Comparison of ENCODE assay signal across 8 cellular contexts in genomic region chr6:108168501-108168979, GRCh38. TPM values are rescaled to one million over a fixed set of nuclear protein-coding genes. Genes with fewer than 3 reads are reported as not detected.
A peak's percentile ranks its signal among the peaks of the same experiment; 100 is the strongest.
DNase-seq lines count a peak whose midpoint lies in the region; ATAC-seq and TF ChIP-seq lines count a peak whose summit lies in the region.

No MANE protein-coding gene starts in this region.

- ATAC-seq in SK-N-SH treated with all-trans-retinoic acid at 6 μM for 48 hours, result peak; percentile 25
- peak; percentile 51 to 57 for ATAC-seq in left cardiac atrium
- no peak for ATAC-seq in GM21619 (IDR thresholded peaks at IDR 0.05; ENCODE audit: unreplicated experiment)
- no peak for ATAC-seq in HG03135 (IDR thresholded peaks at IDR 0.05; ENCODE audit: unreplicated experiment)
- no peak for ATAC-seq in PC-3

- H2AFZ ChIP-seq in PC-3 (ENCODE audit: low read length), result no peak overlapping the region

- no peak overlapping the region for H3K27ac ChIP-seq in PC-3 (ENCODE audit: low read length)

- H3K36me3 ChIP-seq in PC-3 (ENCODE audit: low read depth, low read length), result no peaks in the 10 kb centered on the region

- TF ChIP-seq CTCF in GM10266 (IDR thresholded peaks at IDR 0.05; ENCODE audit: control insufficient read depth, insufficient read depth, low read depth, missing control alignments) (peak; percentile 39), PC-3 (conservative IDR thresholded peaks at IDR 0.05; ENCODE audit: low read depth, low read length) (no peak)

- POLR2A ChIA-PET in PC-3 (lab: Charles Lee; ENCODE audit: unreplicated experiment), result no interaction called here

- no peaks in the 10 kb centered on the region for H4K20me1 ChIP-seq in PC-3 (ENCODE audit: low read length)

- BruUV-seq in PC-3 (replicated peaks; lab: Mats Ljungman, UMichigan), result no TSS peak

- CTCF ChIA-PET in PC-3 (lab: Charles Lee), result no interaction called here

- peak; percentile 79 for DNase-seq in GM10266 (ENCODE audit: extremely low spot score)
- DNase-seq in left cardiac atrium, result no peak
- DNase-seq in retina, result peak; percentile 95
- DNase-seq in PC-3, result no peak
- no peak for DNase-seq in NCI-H1105 treated with DMSO at 0.1 percent for 48 hours (lab: John Stamatoyannopoulos, UW)

- no peaks in the 10 kb centered on the region for H3K27me3 ChIP-seq in PC-3 (ENCODE audit: low read length)

- no peak overlapping the region for H3K9ac ChIP-seq in PC-3 (ENCODE audit: low read length)

- no peaks in the 10 kb centered on the region for H3K79me2 ChIP-seq in PC-3 (ENCODE audit: low read length)

- H3K4me3 ChIP-seq in PC-3 (ENCODE audit: low read length), result no peak overlapping the region

- no peaks in the 10 kb centered on the region for H3K9me2 ChIP-seq in PC-3 (replicated peaks; ENCODE audit: low read length)

- no peaks in the 10 kb centered on the region for H3K4me1 ChIP-seq in PC-3 (ENCODE audit: insufficient read depth, low read length)

- intact Hi-C loops in left cardiac atrium (cut with DNase I), result no loop called here
- intact Hi-C loops in PC-3 (cut with micrococcal nuclease), result no loop called here

- no peaks in the 10 kb centered on the region for H3K9me3 ChIP-seq in PC-3 (ENCODE audit: low read length)

- H3K4me2 ChIP-seq in PC-3 (ENCODE audit: low read length), result no peak overlapping the region

- H3F3A ChIP-seq in PC-3 (ENCODE audit: low read length, unreplicated experiment), result no peaks in the 10 kb centered on the region

TF ChIP-seq in SK-N-SH treated with all-trans-retinoic acid at 6 μM for 48 hours, 23 proteins besides CTCF, POLR2A, EP300 and RAD21:
- TF ChIP-seq ZC3H10 (CRISPR knock-in tag; IDR thresholded peaks at IDR 0.05) (no peak), PPARA (CRISPR knock-in tag; IDR thresholded peaks at IDR 0.05; ENCODE audit: borderline replicate concordance) (no peak), ZNF8 (CRISPR knock-in tag; IDR thresholded peaks at IDR 0.05) (no peak), GLIS3 (CRISPR knock-in tag; IDR thresholded peaks at IDR 0.05) (no peak), CSDC2 (CRISPR knock-in tag; IDR thresholded peaks at IDR 0.05) (no peak), TOX (CRISPR knock-in tag; IDR thresholded peaks at IDR 0.05; ENCODE audit: borderline replicate concordance) (no peak), ZNF565 (CRISPR knock-in tag; conservative IDR thresholded peaks at IDR 0.05; ENCODE audit: low read depth) (no peak), RARB (CRISPR knock-in tag; IDR thresholded peaks at IDR 0.05) (no peak), BACH2 (CRISPR knock-in tag; IDR thresholded peaks at IDR 0.05; ENCODE audit: borderline replicate concordance) (no peak), ZFP3 (CRISPR knock-in tag; IDR thresholded peaks at IDR 0.05) (no peak), SNAI2 (CRISPR knock-in tag; IDR thresholded peaks at IDR 0.05) (no peak), ESRRG (CRISPR knock-in tag; IDR thresholded peaks at IDR 0.05) (no peak), OSR1 (CRISPR knock-in tag; IDR thresholded peaks at IDR 0.05) (no peak), ISL1 (CRISPR knock-in tag; IDR thresholded peaks at IDR 0.05) (no peak)
- TF ChIP-seq, protein P1, sequence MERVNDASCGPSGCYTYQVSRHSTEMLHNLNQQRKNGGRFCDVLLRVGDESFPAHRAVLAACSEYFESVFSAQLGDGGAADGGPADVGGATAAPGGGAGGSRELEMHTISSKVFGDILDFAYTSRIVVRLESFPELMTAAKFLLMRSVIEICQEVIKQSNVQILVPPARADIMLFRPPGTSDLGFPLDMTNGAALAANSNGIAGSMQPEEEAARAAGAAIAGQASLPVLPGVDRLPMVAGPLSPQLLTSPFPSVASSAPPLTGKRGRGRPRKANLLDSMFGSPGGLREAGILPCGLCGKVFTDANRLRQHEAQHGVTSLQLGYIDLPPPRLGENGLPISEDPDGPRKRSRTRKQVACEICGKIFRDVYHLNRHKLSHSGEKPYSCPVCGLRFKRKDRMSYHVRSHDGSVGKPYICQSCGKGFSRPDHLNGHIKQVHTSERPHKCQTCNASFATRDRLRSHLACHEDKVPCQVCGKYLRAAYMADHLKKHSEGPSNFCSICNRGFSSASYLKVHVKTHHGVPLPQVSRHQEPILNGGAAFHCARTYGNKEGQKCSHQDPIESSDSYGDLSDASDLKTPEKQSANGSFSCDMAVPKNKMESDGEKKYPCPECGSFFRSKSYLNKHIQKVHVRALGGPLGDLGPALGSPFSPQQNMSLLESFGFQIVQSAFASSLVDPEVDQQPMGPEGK (CRISPR knock-in tag; IDR thresholded peaks at IDR 0.05; ENCODE audit: borderline replicate concordance), result no peak
- TF ChIP-seq, protein P2, sequence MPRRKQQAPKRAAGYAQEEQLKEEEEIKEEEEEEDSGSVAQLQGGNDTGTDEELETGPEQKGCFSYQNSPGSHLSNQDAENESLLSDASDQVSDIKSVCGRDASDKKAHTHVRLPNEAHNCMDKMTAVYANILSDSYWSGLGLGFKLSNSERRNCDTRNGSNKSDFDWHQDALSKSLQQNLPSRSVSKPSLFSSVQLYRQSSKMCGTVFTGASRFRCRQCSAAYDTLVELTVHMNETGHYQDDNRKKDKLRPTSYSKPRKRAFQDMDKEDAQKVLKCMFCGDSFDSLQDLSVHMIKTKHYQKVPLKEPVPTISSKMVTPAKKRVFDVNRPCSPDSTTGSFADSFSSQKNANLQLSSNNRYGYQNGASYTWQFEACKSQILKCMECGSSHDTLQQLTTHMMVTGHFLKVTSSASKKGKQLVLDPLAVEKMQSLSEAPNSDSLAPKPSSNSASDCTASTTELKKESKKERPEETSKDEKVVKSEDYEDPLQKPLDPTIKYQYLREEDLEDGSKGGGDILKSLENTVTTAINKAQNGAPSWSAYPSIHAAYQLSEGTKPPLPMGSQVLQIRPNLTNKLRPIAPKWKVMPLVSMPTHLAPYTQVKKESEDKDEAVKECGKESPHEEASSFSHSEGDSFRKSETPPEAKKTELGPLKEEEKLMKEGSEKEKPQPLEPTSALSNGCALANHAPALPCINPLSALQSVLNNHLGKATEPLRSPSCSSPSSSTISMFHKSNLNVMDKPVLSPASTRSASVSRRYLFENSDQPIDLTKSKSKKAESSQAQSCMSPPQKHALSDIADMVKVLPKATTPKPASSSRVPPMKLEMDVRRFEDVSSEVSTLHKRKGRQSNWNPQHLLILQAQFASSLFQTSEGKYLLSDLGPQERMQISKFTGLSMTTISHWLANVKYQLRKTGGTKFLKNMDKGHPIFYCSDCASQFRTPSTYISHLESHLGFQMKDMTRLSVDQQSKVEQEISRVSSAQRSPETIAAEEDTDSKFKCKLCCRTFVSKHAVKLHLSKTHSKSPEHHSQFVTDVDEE (CRISPR knock-in tag; IDR thresholded peaks at IDR 0.05), result no peak
- TF ChIP-seq, protein P3, sequence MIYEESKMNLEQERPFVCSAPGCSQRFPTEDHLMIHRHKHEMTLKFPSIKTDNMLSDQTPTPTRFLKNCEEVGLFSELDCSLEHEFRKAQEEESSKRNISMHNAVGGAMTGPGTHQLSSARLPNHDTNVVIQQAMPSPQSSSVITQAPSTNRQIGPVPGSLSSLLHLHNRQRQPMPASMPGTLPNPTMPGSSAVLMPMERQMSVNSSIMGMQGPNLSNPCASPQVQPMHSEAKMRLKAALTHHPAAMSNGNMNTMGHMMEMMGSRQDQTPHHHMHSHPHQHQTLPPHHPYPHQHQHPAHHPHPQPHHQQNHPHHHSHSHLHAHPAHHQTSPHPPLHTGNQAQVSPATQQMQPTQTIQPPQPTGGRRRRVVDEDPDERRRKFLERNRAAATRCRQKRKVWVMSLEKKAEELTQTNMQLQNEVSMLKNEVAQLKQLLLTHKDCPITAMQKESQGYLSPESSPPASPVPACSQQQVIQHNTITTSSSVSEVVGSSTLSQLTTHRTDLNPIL (CRISPR knock-in tag; IDR thresholded peaks at IDR 0.05; ENCODE audit: low read depth), result no peak
TF ChIP-seq in SK-N-SH treated with all-trans-retinoic acid at 6 μM for 48 hours: peak in this region for 0.

RNA-seq across cellular contexts. Expression of gene NR2E1, which starts 2.7 kb away (rescaled TPM):
- not detected for total RNA-seq in left cardiac atrium
- total RNA-seq in PC-3 (2014; rRNA removed), result 0.07 TPM in 1 of 2 replicates, not detected in the other

Comparison
In these comparisons a context has a peak if more than half of its experiments do, and no peak if none do; other contexts are left out.
1. DNase-seq: peak in GM10266 (single experiment) and retina (single experiment); none in left cardiac atrium (single experiment), PC-3 (single experiment) and NCI-H1105 treated with DMSO at 0.1 percent for 48 hours (single experiment).
2. ATAC-seq: peak in SK-N-SH treated with all-trans-retinoic acid at 6 μM for 48 hours (single experiment) and left cardiac atrium (2 of 2); none in GM21619 (single experiment), HG03135 (single experiment) and PC-3 (single experiment).